8 cellular contexts compared by ENCODE assay signal in genomic region chr1:6148497-6149241, GRCh38. TPM values are rescaled to one million over a fixed set of nuclear protein-coding genes. Genes with fewer than 3 reads are reported as not detected.
DNase-seq lines count a peak whose midpoint lies in the region; ATAC-seq and TF ChIP-seq lines count a peak whose summit lies in the region.

No MANE protein-coding gene starts in this region.

- H3K27ac ChIP-seq in right atrium auricular region (no peak overlapping the region), esophagus squamous epithelium (no peak overlapping the region)

- H3K27ac Mint-ChIP-seq in central memory CD8-positive, alpha-beta T cell (ENCODE audit: low read depth), result no peak overlapping the region
- no peak overlapping the region for H3K27ac Mint-ChIP-seq in stimulated activated memory B cell treated with anti-CD40 and anti-IgM and Interleukin-4, amounts not matched to agents 10 μg/mL and 1 μg/mL and 100 μg/mL, for 72 hours

- H3K4me1 ChIP-seq in right atrium auricular region (peaks cover 0 to 8% of the 10 kb centered on the region in 2 donors), mucosa of descending colon (ENCODE audit: low read depth) (peaks cover 3% of the 10 kb centered on the region), esophagus squamous epithelium (peaks cover 0 to 12% (median 9%) of the 10 kb centered on the region in 3 donors)

- H3K9me3 ChIP-seq in right atrium auricular region, result no peaks in the 10 kb centered on the region
- H3K9me3 ChIP-seq in mucosa of descending colon, result no peaks in the 10 kb centered on the region
- no peaks in the 10 kb centered on the region for H3K9me3 ChIP-seq in esophagus squamous epithelium

- TF ChIP-seq POLR2A in esophagus squamous epithelium (IDR thresholded peaks at IDR 0.05), result no peak

- no peak for TF ChIP-seq CTCF in right atrium auricular region (IDR thresholded peaks at IDR 0.05)
- TF ChIP-seq CTCF in mucosa of descending colon (IDR thresholded peaks at IDR 0.05), result no peak
- TF ChIP-seq CTCF in esophagus squamous epithelium (IDR thresholded peaks at IDR 0.05), result no peak

- intact Hi-C loops in Right ventricle myocardium inferior (cut with DNase I), result no loop called here
- intact Hi-C loops in mucosa of descending colon (cut with DNase I, micrococcal nuclease), result no loop called here
- intact Hi-C loops in esophagus squamous epithelium (cut with DNase I), result no loop called here

- DNase-seq in Right ventricle myocardium inferior (ENCODE audit: missing footprints) (peak; percentile 83), right atrium auricular region (ENCODE audit: low spot score) (no peak), mucosa of descending colon (peak; percentile 68 to 79 (median 70)), esophagus squamous epithelium (lab: John Stamatoyannopoulos, UW) (no peak)
- DNase-seq in activated CD4-positive, alpha-beta T cell treated with anti-CD3 and anti-CD28 coated beads for 4 hours, result peak; percentile 62 to 69
- DNase-seq in central memory CD8-positive, alpha-beta T cell (ENCODE audit: low spot score in 2 of 2), result no peak

- H3K4me3 ChIP-seq in right atrium auricular region (peak overlapping the region in 1 of 2 donors; percentile 21), mucosa of descending colon (no peak overlapping the region), esophagus squamous epithelium (peak overlapping the region in 2 of 4 donors; percentile 18 to 43)

- no peaks in the 10 kb centered on the region for H3K36me3 ChIP-seq in right atrium auricular region
- H3K36me3 ChIP-seq in mucosa of descending colon (ENCODE audit: low read depth), result no peaks in the 10 kb centered on the region
- H3K36me3 ChIP-seq in esophagus squamous epithelium, result no peaks in the 10 kb centered on the region

- peaks cover 5 to 6% of the 10 kb centered on the region in 2 donors for H3K27me3 ChIP-seq in right atrium auricular region
- H3K27me3 ChIP-seq in esophagus squamous epithelium, result peaks cover 0 to 88% (median under 1%) of the 10 kb centered on the region in 4 donors

- H3K27me3 Mint-ChIP-seq in central memory CD8-positive, alpha-beta T cell, result peaks cover 14% of the 10 kb centered on the region
- H3K27me3 Mint-ChIP-seq in stimulated activated memory B cell treated with anti-CD40 and anti-IgM and Interleukin-4, amounts not matched to agents 10 μg/mL and 1 μg/mL and 100 μg/mL, for 72 hours, result peaks cover 16% of the 10 kb centered on the region

- 0 to 3% methylated on average over 4 to 12 of the region's 53 CpGs for WGBS in esophagus squamous epithelium, 2 donors

- peaks cover 5% of the 10 kb centered on the region for H3K4me1 Mint-ChIP-seq in central memory CD8-positive, alpha-beta T cell
- H3K4me1 Mint-ChIP-seq in stimulated activated memory B cell treated with anti-CD40 and anti-IgM and Interleukin-4, amounts not matched to agents 10 μg/mL and 1 μg/mL and 100 μg/mL, for 72 hours, result peaks cover 6% of the 10 kb centered on the region

- no peaks in the 10 kb centered on the region for H3K36me3 Mint-ChIP-seq in central memory CD8-positive, alpha-beta T cell (ENCODE audit: insufficient read depth)
- H3K36me3 Mint-ChIP-seq in stimulated activated memory B cell treated with anti-CD40 and anti-IgM and Interleukin-4, amounts not matched to agents 10 μg/mL and 1 μg/mL and 100 μg/mL, for 72 hours, result no peaks in the 10 kb centered on the region

- no peaks in the 10 kb centered on the region for H3K9me3 Mint-ChIP-seq in central memory CD8-positive, alpha-beta T cell
- no peaks in the 10 kb centered on the region for H3K9me3 Mint-ChIP-seq in stimulated activated memory B cell treated with anti-CD40 and anti-IgM and Interleukin-4, amounts not matched to agents 10 μg/mL and 1 μg/mL and 100 μg/mL, for 72 hours

- peak; percentile 29 for ATAC-seq in Right ventricle myocardium inferior
- ATAC-seq in central memory CD8-positive, alpha-beta T cell (replicated peaks; ENCODE audit: extremely low read depth, poor library complexity, severe bottlenecking), result peak; percentile 43
- peak; percentile 91 for ATAC-seq in mucosa of descending colon
- ATAC-seq in stimulated activated memory B cell treated with anti-CD40 and anti-IgM and Interleukin-4, amounts not matched to agents 10 μg/mL and 1 μg/mL and 100 μg/mL, for 72 hours, result peak; percentile 40
- ATAC-seq in GM18519 (IDR thresholded peaks at IDR 0.05; ENCODE audit: low FRiP score, unreplicated experiment), result no peak

- peak overlapping the region; percentile 41 for H3K4me3 Mint-ChIP-seq in central memory CD8-positive, alpha-beta T cell
- H3K4me3 Mint-ChIP-seq in stimulated activated memory B cell treated with anti-CD40 and anti-IgM and Interleukin-4, amounts not matched to agents 10 μg/mL and 1 μg/mL and 100 μg/mL, for 72 hours, result peak overlapping the region; percentile 25

RNA-seq across cellular contexts. Expression of gene CHD5, which starts 31.5 kb away (rescaled TPM):
- 0.05 TPM for total RNA-seq in Right ventricle myocardium inferior
- total RNA-seq in right atrium auricular region, result 1 to 10 TPM in 1 of 2 donors, under 1 TPM in 1; 0.07 to 2.0 TPM
- 1 to 10 TPM in 1 of 3 donors, under 1 TPM in 2; 0.17 to 2.1 (median 0.22) TPM for total RNA-seq in mucosa of descending colon
- total RNA-seq in esophagus squamous epithelium, result under 1 TPM in 2 of 4 donors, not detected in 2; 0.38 to 0.62 TPM

RNA-seq across cellular contexts. Expression of gene RPL22, which starts 50.7 kb away (rescaled TPM):
- total RNA-seq in Right ventricle myocardium inferior (264 TPM), right atrium auricular region (100 to 1,000 TPM in 1 of 2 donors, 10 to 100 TPM in 1; 75.4 to 115 TPM), mucosa of descending colon (100 to 1,000 TPM; 349 to 387 (median 350) TPM), esophagus squamous epithelium (100 to 1,000 TPM in 3 of 4 donors, 10 to 100 TPM in 1; 75.5 to 237 (median 192) TPM)

RNA-seq across cellular contexts. Expression of gene RNF207, which starts 57.2 kb away (rescaled TPM):
- total RNA-seq in Right ventricle myocardium inferior (54.6 TPM), right atrium auricular region (10 to 100 TPM; 28.9 to 53.0 TPM), mucosa of descending colon (10 to 100 TPM; 35.4 to 63.9 (median 35.9) TPM), esophagus squamous epithelium (10 to 100 TPM in 3 of 4 donors, 1 to 10 TPM in 1; 6.6 to 43.3 (median 23.3) TPM)

Comparison
In these comparisons a context has a peak if more than half of its experiments do, and no peak if none do; other contexts are left out.
1. DNase-seq: peak in Right ventricle myocardium inferior (single experiment), activated CD4-positive, alpha-beta T cell treated with anti-CD3 and anti-CD28 coated beads for 4 hours (2 of 2) and mucosa of descending colon (3 of 3); none in right atrium auricular region (single experiment), central memory CD8-positive, alpha-beta T cell (0 of 2) and esophagus squamous epithelium (single experiment).